In the genomic region with DNA sequence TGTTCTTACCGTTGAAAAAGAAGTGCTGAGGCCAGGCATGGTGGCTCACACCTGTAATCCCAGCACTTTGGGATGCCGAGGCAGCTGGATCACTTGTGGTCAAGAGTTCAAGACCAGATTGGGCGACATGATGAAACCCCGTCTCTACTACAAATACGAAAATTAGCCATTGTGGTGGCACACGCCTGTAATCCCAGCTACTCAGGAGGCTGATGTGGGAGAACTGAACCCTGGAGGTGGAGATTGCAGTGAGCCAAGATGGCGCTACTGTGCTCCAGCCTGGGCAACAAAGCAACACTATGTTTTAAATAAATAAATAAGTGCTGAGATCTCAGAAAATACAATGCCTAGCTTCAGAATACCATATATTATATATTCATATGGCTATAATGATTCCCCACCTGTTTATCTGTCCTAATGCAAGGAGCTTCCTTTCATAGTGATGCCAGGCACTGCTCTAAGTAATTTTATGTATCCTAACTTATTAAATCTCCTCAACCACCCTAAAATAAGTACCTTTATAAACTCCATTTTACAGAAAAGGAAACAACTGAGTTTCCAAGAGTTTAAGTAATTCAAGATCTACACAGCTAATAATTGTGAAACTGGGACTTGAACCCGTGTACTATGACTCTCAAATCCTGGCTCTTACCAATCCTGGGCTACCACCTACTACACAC, we compare ENCODE assay signal across 17 cellular contexts. TPM values are rescaled to one million over a fixed set of nuclear protein-coding genes. Genes with fewer than 3 reads are reported as not detected.
A peak's percentile ranks its signal among the peaks of the same experiment; 100 is the strongest.
DNase-seq lines count a peak whose midpoint lies in the region; ATAC-seq and TF ChIP-seq lines count a peak whose summit lies in the region.
"Had no signal": no experiment of that assay in that cellular context is flagged by ENCODE, and none has a peak within 500 bp of the region (broad histone marks: within the 10 kb centered on the region; RNA-seq: fewer than 3 reads in every experiment).

No MANE protein-coding gene starts in this region.

- TF ChIP-seq POLR2A in vagina (IDR thresholded peaks at IDR 0.05): no peak

- H3K9me3 Mint-ChIP-seq in activated naive CD8-positive, alpha-beta T cell (ENCODE audit: low read depth): no peaks in the 10 kb centered on the region
- no peaks in the 10 kb centered on the region for H3K9me3 Mint-ChIP-seq in activated naive CD8-positive, alpha-beta T cell treated with anti-CD3 and anti-CD28 coated beads, Interleukin-2, amount 50 U/mL, for 24 hours
- H3K9me3 Mint-ChIP-seq in type B pancreatic cell: peaks cover 4% of the 10 kb centered on the region
- H3K9me3 Mint-ChIP-seq in activated T-cell treated with anti-CD3 and anti-CD28 coated beads, Interleukin-2, amount 50 U/mL, for 4 hours: no peaks in the 10 kb centered on the region
- H3K9me3 Mint-ChIP-seq: CD4-positive, alpha-beta T cell; neural progenitor cell had no signal

- no peak overlapping the region for H3K4me3 ChIP-seq in vagina
- H3K4me3 ChIP-seq: gastrocnemius medialis, neural progenitor cell had no signal

- H3K4me1 Mint-ChIP-seq in activated naive CD8-positive, alpha-beta T cell (ENCODE audit: low read depth): peaks cover 67% of the 10 kb centered on the region
- peaks cover 74% of the 10 kb centered on the region for H3K4me1 Mint-ChIP-seq in activated naive CD8-positive, alpha-beta T cell treated with anti-CD3 and anti-CD28 coated beads, Interleukin-2, amount 50 U/mL, for 24 hours
- H3K4me1 Mint-ChIP-seq in type B pancreatic cell (ENCODE audit: unreplicated experiment): peaks cover 45% of the 10 kb centered on the region
- peaks cover 53% of the 10 kb centered on the region for H3K4me1 Mint-ChIP-seq in activated T-cell treated with anti-CD3 and anti-CD28 coated beads, Interleukin-2, amount 50 U/mL, for 4 hours (ENCODE audit: low read depth)

- peak overlapping the region; percentile 50 for H3K27ac Mint-ChIP-seq in activated naive CD8-positive, alpha-beta T cell
- H3K27ac Mint-ChIP-seq in activated naive CD8-positive, alpha-beta T cell treated with anti-CD3 and anti-CD28 coated beads, Interleukin-2, amount 50 U/mL, for 24 hours: no peak overlapping the region
- H3K27ac Mint-ChIP-seq in type B pancreatic cell: peak overlapping the region; percentile 75
- H3K27ac Mint-ChIP-seq: CD4-positive, alpha-beta T cell; neural progenitor cell had no signal

- H3K36me3 Mint-ChIP-seq in activated naive CD8-positive, alpha-beta T cell: peaks cover 12% of the 10 kb centered on the region
- peaks cover 27% of the 10 kb centered on the region for H3K36me3 Mint-ChIP-seq in activated naive CD8-positive, alpha-beta T cell treated with anti-CD3 and anti-CD28 coated beads, Interleukin-2, amount 50 U/mL, for 24 hours (ENCODE audit: low read depth)
- H3K36me3 Mint-ChIP-seq in type B pancreatic cell: peaks cover 18% of the 10 kb centered on the region
- peaks cover 10% of the 10 kb centered on the region for H3K36me3 Mint-ChIP-seq in activated T-cell treated with anti-CD3 and anti-CD28 coated beads, Interleukin-2, amount 50 U/mL, for 4 hours (ENCODE audit: insufficient read depth)
- H3K36me3 Mint-ChIP-seq: neural progenitor cell had no signal

- peak overlapping the region; percentile 67 for H3K4me3 Mint-ChIP-seq in activated naive CD8-positive, alpha-beta T cell
- no peak overlapping the region for H3K4me3 Mint-ChIP-seq in activated naive CD8-positive, alpha-beta T cell treated with anti-CD3 and anti-CD28 coated beads, Interleukin-2, amount 50 U/mL, for 24 hours
- H3K4me3 Mint-ChIP-seq in type B pancreatic cell: no peak overlapping the region
- H3K4me3 Mint-ChIP-seq in activated T-cell treated with anti-CD3 and anti-CD28 coated beads, Interleukin-2, amount 50 U/mL, for 4 hours: no peak overlapping the region
- H3K4me3 Mint-ChIP-seq: CD4-positive, alpha-beta T cell; neural progenitor cell had no signal

- no peaks in the 10 kb centered on the region for H3K27me3 ChIP-seq in vagina

- H3K36me3 ChIP-seq in vagina: no peaks in the 10 kb centered on the region
- H3K36me3 ChIP-seq: gastrocnemius medialis, neural progenitor cell had no signal

- no peaks in the 10 kb centered on the region for H3K27me3 Mint-ChIP-seq in activated naive CD8-positive, alpha-beta T cell
- H3K27me3 Mint-ChIP-seq in activated naive CD8-positive, alpha-beta T cell treated with anti-CD3 and anti-CD28 coated beads, Interleukin-2, amount 50 U/mL, for 24 hours: no peaks in the 10 kb centered on the region
- no peaks in the 10 kb centered on the region for H3K27me3 Mint-ChIP-seq in type B pancreatic cell
- no peaks in the 10 kb centered on the region for H3K27me3 Mint-ChIP-seq in activated T-cell treated with anti-CD3 and anti-CD28 coated beads, Interleukin-2, amount 50 U/mL, for 4 hours (ENCODE audit: low read depth)
- H3K27me3 Mint-ChIP-seq: CD4-positive, alpha-beta T cell had no signal

- intact Hi-C loops in vagina (cut with DNase I): no loop called here

- H3K4me1 ChIP-seq in vagina: peaks cover 44% of the 10 kb centered on the region
- H3K4me1 ChIP-seq: gastrocnemius medialis had no signal

- TF ChIP-seq CTCF in type B pancreatic cell (conservative IDR thresholded peaks at IDR 0.05) (no peak), vagina (IDR thresholded peaks at IDR 0.05) (no peak)

- no peak for ATAC-seq in activated naive CD8-positive, alpha-beta T cell treated with anti-CD3 and anti-CD28 coated beads, Interleukin-2, amount 50 U/mL, for 24 hours
- no peak for ATAC-seq in activated T-cell treated with anti-CD3 and anti-CD28 coated beads, Interleukin-2, amount 50 U/mL, for 4 hours
- ATAC-seq: gastrocnemius medialis had no signal

- H3K9me3 ChIP-seq in vagina: no peaks in the 10 kb centered on the region
- H3K9me3 ChIP-seq: gastrocnemius medialis had no signal

- H3K27ac ChIP-seq in epithelial cell of prostate (peak overlapping the region; percentile 100), vagina (no peak overlapping the region)
- H3K27ac ChIP-seq: gastrocnemius medialis, neural progenitor cell had no signal

- no peak for DNase-seq in activated naive CD8-positive, alpha-beta T cell treated with anti-CD3 and anti-CD28 coated beads, Interleukin-2, amount 50 U/mL, for 24 hours
- peak; percentile 34 for DNase-seq in RPMI7951 (ENCODE audit: low read depth)
- no peak for DNase-seq in epithelial cell of prostate (ENCODE audit: low read depth, low spot score)
- DNase-seq in type B pancreatic cell (ENCODE audit: extremely low spot score, unreplicated experiment): no peak
- DNase-seq in NCI-H345 (lab: John Stamatoyannopoulos, UW): no peak
- DNase-seq in activated T-cell treated with anti-CD3 and anti-CD28 coated beads, Interleukin-2, amount 50 U/mL, for 4 hours: no peak
- DNase-seq in vagina (ENCODE audit: extremely low spot score in 2 of 2): no peak
- DNase-seq: activated effector memory CD4-positive, alpha-beta T cell treated with anti-CD3 and anti-CD28 coated beads, Interleukin-2, amount 50 U/mL, for 16 hours; CD4-positive, alpha-beta T cell; gastrocnemius medialis; left cardiac atrium; NCI-H1694 treated with DMSO at 0.1 percent for 48 hours; NCI-H510A; SHP77; stimulated activated CD4-positive, alpha-beta T cell treated with anti-CD3 and anti-CD28 coated beads, Interleukin-12 subunit alpha, Interleukin-12 subunit beta, amount 100 ng/mL, for 4 hours had no signal

RNA-seq across cellular contexts. Expression of a gene that starts 7.3 kb away (rescaled TPM):
- 121 and 127 TPM in 2 replicates for total RNA-seq in RPMI7951 (2014; rRNA removed; shearing (Covaris generic))
- total RNA-seq in type B pancreatic cell (ENCODE audit: low replicate concordance) (67.5 and 108 TPM in 2 replicates), vagina (40.3 TPM)
- total RNA-seq in activated T-cell treated with anti-CD3 and anti-CD28 coated beads, Interleukin-2, amount 50 U/mL, for 4 hours: 10 to 100 TPM; 36.8 to 52.2 (median 37.2) TPM
